Comparison of ENCODE assay signal across 1 cellular context in genomic region chr3:150546226-150547044, GRCh38.
TF ChIP-seq lines count a peak whose summit lies in the region.

Gene EIF2A (plus strand): TSS chr3:150546787. CDS start chr3:150546803, 16 bp downstream.
Gene SERP1 (minus strand): TSS chr3:150546496. CDS start chr3:150546135, 361 bp downstream.

TF ChIP-seq in HepG2, 621 proteins besides CTCF, POLR2A, EP300 and RAD21 (continued from another document and continues in another):
- TF ChIP-seq, protein P1, sequence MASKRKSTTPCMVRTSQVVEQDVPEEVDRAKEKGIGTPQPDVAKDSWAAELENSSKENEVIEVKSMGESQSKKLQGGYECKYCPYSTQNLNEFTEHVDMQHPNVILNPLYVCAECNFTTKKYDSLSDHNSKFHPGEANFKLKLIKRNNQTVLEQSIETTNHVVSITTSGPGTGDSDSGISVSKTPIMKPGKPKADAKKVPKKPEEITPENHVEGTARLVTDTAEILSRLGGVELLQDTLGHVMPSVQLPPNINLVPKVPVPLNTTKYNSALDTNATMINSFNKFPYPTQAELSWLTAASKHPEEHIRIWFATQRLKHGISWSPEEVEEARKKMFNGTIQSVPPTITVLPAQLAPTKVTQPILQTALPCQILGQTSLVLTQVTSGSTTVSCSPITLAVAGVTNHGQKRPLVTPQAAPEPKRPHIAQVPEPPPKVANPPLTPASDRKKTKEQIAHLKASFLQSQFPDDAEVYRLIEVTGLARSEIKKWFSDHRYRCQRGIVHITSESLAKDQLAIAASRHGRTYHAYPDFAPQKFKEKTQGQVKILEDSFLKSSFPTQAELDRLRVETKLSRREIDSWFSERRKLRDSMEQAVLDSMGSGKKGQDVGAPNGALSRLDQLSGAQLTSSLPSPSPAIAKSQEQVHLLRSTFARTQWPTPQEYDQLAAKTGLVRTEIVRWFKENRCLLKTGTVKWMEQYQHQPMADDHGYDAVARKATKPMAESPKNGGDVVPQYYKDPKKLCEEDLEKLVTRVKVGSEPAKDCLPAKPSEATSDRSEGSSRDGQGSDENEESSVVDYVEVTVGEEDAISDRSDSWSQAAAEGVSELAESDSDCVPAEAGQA (IDR thresholded peaks at IDR 0.05; ENCODE audit: low read depth) = peak; percentile 94
- TF ChIP-seq, protein P1 (CRISPR knock-in tag; IDR thresholded peaks at IDR 0.05; ENCODE audit: borderline replicate concordance) = no peak
- TF ChIP-seq TOPORS (CRISPR knock-in tag; IDR thresholded peaks at IDR 0.05) (peak; percentile 27; the same call in 1 of the 2 replicates), ZBTB2 (CRISPR knock-in tag; IDR thresholded peaks at IDR 0.05; ENCODE audit: low read depth) (peak; percentile 43), FOXK1 (CRISPR knock-in tag; IDR thresholded peaks at IDR 0.05; ENCODE audit: borderline replicate concordance, low read depth) (peak; percentile 82), THYN1 (CRISPR knock-in tag; IDR thresholded peaks at IDR 0.05; ENCODE audit: borderline replicate concordance, low read depth) (no peak), NR1H2 (CRISPR knock-in tag; IDR thresholded peaks at IDR 0.05; ENCODE audit: borderline replicate concordance, low read depth) (peak; percentile 34; the same call in 1 of the 2 replicates), KDM5A (IDR thresholded peaks at IDR 0.05; ENCODE audit: borderline replicate concordance, low read length) (peak; percentile 96), CBX1 (IDR thresholded peaks at IDR 0.05; ENCODE audit: low read depth) (no peak), ZNF296 (CRISPR knock-in tag; conservative IDR thresholded peaks at IDR 0.05) (no peak), TEAD2 (CRISPR knock-in tag; IDR thresholded peaks at IDR 0.05) (no peak), ZNF430 (CRISPR knock-in tag; IDR thresholded peaks at IDR 0.05) (peak; percentile 68), ZNF740 (CRISPR knock-in tag; IDR thresholded peaks at IDR 0.05) (no peak), SOX13 (IDR thresholded peaks at IDR 0.05) (no peak), SOX13 (CRISPR knock-in tag; conservative IDR thresholded peaks at IDR 0.05 in 1 of 2, IDR thresholded peaks at IDR 0.05 in 1 of 2) (peak in 1 of 2 experiments; percentile 21; a peak in 1 of 4 replicates), ZNF335 (CRISPR knock-in tag; IDR thresholded peaks at IDR 0.05) (0 out of 2 replicates have a peak, but pooled peaks have one; percentile 47), POLR2AphosphoS5 (IDR thresholded peaks at IDR 0.05; ENCODE audit: low read depth, low read length) (peak; percentile 89), POLR2AphosphoS2 (IDR thresholded peaks at IDR 0.05; ENCODE audit: low read depth, low read length) (no peak), TFE3 (CRISPR knock-in tag; IDR thresholded peaks at IDR 0.05) (0 out of 2 replicates have a peak, but pooled peaks have one; percentile 30), GATAD1 (CRISPR knock-in tag; IDR thresholded peaks at IDR 0.05) (peak; percentile 98), ZNF572 (CRISPR knock-in tag; IDR thresholded peaks at IDR 0.05) (0 out of 2 replicates have a peak, but pooled peaks have one; percentile 85), ZNF10 (CRISPR knock-in tag; IDR thresholded peaks at IDR 0.05; ENCODE audit: borderline replicate concordance, low read depth) (no peak), PAX8 (CRISPR knock-in tag; IDR thresholded peaks at IDR 0.05; ENCODE audit: borderline replicate concordance) (peak; percentile 79; the same call in 1 of the 2 replicates), SRY (CRISPR knock-in tag; IDR thresholded peaks at IDR 0.05) (peak; percentile 67; the same call in 1 of the 2 replicates), ZKSCAN1 (IDR thresholded peaks at IDR 0.05; ENCODE audit: low read length) (0 out of 2 replicates have a peak, but pooled peaks have one; percentile 10), MIER2 (CRISPR knock-in tag; IDR thresholded peaks at IDR 0.05) (0 out of 2 replicates have a peak, but pooled peaks have one; percentile 15), ZNF772 (CRISPR knock-in tag; IDR thresholded peaks at IDR 0.05) (peak; percentile 93), ZNF720 (CRISPR knock-in tag; IDR thresholded peaks at IDR 0.05) (no peak), ZFY (CRISPR knock-in tag; IDR thresholded peaks at IDR 0.05) (peak; percentile 98), ZFX (CRISPR knock-in tag; IDR thresholded peaks at IDR 0.05; ENCODE audit: low read depth) (peak; percentile 94), ZNF562 (CRISPR knock-in tag; IDR thresholded peaks at IDR 0.05; ENCODE audit: borderline replicate concordance) (0 out of 2 replicates have a peak, but pooled peaks have one; percentile 22), TFDP2 (CRISPR knock-in tag; IDR thresholded peaks at IDR 0.05) (no peak), KAT8 (CRISPR knock-in tag; IDR thresholded peaks at IDR 0.05) (peak; percentile 99), ELF4 (CRISPR knock-in tag; IDR thresholded peaks at IDR 0.05; ENCODE audit: borderline replicate concordance) (peak; percentile 97), ZNF792 (CRISPR knock-in tag; IDR thresholded peaks at IDR 0.05) (0 out of 2 replicates have a peak, but pooled peaks have one; percentile 58), SATB2 (CRISPR knock-in tag; IDR thresholded peaks at IDR 0.05) (no peak), CHCHD3 (CRISPR knock-in tag; IDR thresholded peaks at IDR 0.05) (peak; percentile 75; the same call in 1 of the 2 replicates), ZNF891 (CRISPR knock-in tag; IDR thresholded peaks at IDR 0.05) (peak; percentile 43; the same call in 1 of the 2 replicates), ZNF441 (CRISPR knock-in tag; IDR thresholded peaks at IDR 0.05; ENCODE audit: borderline replicate concordance) (peak; percentile 61; the same call in 1 of the 2 replicates), NR2F1 (CRISPR knock-in tag; IDR thresholded peaks at IDR 0.05) (0 out of 4 replicates have a peak, but pooled peaks have one; percentile 11 to 13)
- TF ChIP-seq, protein P2, sequence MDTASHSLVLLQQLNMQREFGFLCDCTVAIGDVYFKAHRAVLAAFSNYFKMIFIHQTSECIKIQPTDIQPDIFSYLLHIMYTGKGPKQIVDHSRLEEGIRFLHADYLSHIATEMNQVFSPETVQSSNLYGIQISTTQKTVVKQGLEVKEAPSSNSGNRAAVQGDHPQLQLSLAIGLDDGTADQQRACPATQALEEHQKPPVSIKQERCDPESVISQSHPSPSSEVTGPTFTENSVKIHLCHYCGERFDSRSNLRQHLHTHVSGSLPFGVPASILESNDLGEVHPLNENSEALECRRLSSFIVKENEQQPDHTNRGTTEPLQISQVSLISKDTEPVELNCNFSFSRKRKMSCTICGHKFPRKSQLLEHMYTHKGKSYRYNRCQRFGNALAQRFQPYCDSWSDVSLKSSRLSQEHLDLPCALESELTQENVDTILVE (CRISPR knock-in tag; IDR thresholded peaks at IDR 0.05) = peak; percentile 73; the same call in 1 of the 2 replicates
- TF ChIP-seq, protein P3, sequence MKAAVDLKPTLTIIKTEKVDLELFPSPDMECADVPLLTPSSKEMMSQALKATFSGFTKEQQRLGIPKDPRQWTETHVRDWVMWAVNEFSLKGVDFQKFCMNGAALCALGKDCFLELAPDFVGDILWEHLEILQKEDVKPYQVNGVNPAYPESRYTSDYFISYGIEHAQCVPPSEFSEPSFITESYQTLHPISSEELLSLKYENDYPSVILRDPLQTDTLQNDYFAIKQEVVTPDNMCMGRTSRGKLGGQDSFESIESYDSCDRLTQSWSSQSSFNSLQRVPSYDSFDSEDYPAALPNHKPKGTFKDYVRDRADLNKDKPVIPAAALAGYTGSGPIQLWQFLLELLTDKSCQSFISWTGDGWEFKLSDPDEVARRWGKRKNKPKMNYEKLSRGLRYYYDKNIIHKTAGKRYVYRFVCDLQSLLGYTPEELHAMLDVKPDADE (CRISPR knock-in tag; IDR thresholded peaks at IDR 0.05) = no peak
- TF ChIP-seq, protein P4, sequence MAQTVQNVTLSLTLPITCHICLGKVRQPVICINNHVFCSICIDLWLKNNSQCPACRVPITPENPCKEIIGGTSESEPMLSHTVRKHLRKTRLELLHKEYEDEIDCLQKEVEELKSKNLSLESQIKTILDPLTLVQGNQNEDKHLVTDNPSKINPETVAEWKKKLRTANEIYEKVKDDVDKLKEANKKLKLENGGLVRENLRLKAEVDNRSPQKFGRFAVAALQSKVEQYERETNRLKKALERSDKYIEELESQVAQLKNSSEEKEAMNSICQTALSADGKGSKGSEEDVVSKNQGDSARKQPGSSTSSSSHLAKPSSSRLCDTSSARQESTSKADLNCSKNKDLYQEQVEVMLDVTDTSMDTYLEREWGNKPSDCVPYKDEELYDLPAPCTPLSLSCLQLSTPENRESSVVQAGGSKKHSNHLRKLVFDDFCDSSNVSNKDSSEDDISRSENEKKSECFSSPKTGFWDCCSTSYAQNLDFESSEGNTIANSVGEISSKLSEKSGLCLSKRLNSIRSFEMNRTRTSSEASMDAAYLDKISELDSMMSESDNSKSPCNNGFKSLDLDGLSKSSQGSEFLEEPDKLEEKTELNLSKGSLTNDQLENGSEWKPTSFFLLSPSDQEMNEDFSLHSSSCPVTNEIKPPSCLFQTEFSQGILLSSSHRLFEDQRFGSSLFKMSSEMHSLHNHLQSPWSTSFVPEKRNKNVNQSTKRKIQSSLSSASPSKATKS (CRISPR knock-in tag; IDR thresholded peaks at IDR 0.05) = no peak
- TF ChIP-seq, protein P5, sequence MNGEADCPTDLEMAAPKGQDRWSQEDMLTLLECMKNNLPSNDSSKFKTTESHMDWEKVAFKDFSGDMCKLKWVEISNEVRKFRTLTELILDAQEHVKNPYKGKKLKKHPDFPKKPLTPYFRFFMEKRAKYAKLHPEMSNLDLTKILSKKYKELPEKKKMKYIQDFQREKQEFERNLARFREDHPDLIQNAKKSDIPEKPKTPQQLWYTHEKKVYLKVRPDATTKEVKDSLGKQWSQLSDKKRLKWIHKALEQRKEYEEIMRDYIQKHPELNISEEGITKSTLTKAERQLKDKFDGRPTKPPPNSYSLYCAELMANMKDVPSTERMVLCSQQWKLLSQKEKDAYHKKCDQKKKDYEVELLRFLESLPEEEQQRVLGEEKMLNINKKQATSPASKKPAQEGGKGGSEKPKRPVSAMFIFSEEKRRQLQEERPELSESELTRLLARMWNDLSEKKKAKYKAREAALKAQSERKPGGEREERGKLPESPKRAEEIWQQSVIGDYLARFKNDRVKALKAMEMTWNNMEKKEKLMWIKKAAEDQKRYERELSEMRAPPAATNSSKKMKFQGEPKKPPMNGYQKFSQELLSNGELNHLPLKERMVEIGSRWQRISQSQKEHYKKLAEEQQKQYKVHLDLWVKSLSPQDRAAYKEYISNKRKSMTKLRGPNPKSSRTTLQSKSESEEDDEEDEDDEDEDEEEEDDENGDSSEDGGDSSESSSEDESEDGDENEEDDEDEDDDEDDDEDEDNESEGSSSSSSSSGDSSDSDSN (CRISPR knock-in tag; IDR thresholded peaks at IDR 0.05) = peak; percentile 98
- TF ChIP-seq, protein P6, sequence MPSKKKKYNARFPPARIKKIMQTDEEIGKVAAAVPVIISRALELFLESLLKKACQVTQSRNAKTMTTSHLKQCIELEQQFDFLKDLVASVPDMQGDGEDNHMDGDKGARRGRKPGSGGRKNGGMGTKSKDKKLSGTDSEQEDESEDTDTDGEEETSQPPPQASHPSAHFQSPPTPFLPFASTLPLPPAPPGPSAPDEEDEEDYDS (CRISPR knock-in tag; IDR thresholded peaks at IDR 0.05) = peak; percentile 82
